Comparison of ENCODE assay signal across 1 cellular context in genomic region chr1:234969630-234970370, GRCh38.
TF ChIP-seq lines count a peak whose summit lies in the region.

No MANE protein-coding gene starts in this region.

TF ChIP-seq in GM23338, 12 proteins besides CTCF, POLR2A, EP300 and RAD21 (continued from another document):
- TF ChIP-seq, protein P1, sequence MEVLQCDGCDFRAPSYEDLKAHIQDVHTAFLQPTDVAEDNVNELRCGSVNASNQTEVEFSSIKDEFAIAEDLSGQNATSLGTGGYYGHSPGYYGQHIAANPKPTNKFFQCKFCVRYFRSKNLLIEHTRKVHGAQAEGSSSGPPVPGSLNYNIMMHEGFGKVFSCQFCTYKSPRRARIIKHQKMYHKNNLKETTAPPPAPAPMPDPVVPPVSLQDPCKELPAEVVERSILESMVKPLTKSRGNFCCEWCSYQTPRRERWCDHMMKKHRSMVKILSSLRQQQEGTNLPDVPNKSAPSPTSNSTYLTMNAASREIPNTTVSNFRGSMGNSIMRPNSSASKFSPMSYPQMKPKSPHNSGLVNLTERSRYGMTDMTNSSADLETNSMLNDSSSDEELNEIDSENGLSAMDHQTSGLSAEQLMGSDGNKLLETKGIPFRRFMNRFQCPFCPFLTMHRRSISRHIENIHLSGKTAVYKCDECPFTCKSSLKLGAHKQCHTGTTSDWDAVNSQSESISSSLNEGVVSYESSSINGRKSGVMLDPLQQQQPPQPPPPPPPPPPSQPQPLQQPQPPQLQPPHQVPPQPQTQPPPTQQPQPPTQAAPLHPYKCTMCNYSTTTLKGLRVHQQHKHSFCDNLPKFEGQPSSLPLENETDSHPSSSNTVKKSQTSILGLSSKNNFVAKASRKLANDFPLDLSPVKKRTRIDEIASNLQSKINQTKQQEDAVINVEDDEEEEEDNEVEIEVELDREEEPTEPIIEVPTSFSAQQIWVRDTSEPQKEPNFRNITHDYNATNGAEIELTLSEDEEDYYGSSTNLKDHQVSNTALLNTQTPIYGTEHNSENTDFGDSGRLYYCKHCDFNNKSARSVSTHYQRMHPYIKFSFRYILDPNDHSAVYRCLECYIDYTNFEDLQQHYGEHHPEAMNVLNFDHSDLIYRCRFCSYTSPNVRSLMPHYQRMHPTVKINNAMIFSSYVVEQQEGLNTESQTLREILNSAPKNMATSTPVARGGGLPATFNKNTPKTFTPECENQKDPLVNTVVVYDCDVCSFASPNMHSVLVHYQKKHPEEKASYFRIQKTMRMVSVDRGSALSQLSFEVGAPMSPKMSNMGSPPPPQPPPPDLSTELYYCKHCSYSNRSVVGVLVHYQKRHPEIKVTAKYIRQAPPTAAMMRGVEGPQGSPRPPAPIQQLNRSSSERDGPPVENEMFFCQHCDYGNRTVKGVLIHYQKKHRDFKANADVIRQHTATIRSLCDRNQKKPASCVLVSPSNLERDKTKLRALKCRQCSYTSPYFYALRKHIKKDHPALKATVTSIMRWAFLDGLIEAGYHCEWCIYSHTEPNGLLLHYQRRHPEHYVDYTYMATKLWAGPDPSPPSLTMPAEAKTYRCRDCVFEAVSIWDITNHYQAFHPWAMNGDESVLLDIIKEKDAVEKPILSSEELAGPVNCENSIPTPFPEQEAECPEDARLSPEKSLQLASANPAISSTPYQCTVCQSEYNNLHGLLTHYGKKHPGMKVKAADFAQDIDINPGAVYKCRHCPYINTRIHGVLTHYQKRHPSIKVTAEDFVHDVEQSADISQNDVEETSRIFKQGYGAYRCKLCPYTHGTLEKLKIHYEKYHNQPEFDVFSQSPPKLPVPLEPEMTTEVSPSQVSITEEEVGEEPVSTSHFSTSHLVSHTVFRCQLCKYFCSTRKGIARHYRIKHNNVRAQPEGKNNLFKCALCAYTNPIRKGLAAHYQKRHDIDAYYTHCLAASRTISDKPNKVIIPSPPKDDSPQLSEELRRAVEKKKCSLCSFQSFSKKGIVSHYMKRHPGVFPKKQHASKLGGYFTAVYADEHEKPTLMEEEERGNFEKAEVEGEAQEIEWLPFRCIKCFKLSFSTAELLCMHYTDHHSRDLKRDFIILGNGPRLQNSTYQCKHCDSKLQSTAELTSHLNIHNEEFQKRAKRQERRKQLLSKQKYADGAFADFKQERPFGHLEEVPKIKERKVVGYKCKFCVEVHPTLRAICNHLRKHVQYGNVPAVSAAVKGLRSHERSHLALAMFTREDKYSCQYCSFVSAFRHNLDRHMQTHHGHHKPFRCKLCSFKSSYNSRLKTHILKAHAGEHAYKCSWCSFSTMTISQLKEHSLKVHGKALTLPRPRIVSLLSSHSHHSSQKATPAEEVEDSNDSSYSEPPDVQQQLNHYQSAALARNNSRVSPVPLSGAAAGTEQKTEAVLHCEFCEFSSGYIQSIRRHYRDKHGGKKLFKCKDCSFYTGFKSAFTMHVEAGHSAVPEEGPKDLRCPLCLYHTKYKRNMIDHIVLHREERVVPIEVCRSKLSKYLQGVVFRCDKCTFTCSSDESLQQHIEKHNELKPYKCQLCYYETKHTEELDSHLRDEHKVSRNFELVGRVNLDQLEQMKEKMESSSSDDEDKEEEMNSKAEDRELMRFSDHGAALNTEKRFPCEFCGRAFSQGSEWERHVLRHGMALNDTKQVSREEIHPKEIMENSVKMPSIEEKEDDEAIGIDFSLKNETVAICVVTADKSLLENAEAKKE (CRISPR knock-in tag; IDR thresholded peaks at IDR 0.05): no peak
- no peak; the same call in 1 of the 2 replicates for TF ChIP-seq POLR2AphosphoS5 (IDR thresholded peaks at IDR 0.05; ENCODE audit: low read depth)
